In the genomic region with DNA sequence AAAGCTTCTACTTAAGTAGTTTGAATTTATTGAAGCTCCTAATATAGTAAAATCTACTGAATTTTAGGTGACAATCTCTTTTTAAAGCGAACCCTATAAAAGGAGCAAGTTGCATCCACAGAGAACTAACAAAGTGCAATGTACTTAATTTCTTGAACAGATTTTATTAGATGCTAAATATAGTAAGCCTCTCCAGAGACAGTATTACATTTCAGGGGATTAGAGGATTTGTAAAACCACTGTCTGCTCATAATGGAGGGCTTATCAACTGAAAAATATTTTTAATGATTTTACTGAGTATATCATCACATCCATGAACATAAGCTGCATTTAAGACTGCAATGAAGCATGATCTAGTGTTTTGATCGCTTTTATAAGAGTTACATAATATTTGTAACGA, we compare ENCODE assay signal across 22 cellular contexts.
"Had no signal": no experiment of that assay in that cellular context is flagged by ENCODE, and none has a peak within 500 bp of the region (broad histone marks: within the 10 kb centered on the region; RNA-seq: fewer than 3 reads in every experiment).

No MANE protein-coding gene starts in this region.

- H3K27me3 ChIP-seq: body of pancreas, colonic mucosa, gastroesophageal sphincter, left lung, right lobe of liver had no signal

- H3K9me3 ChIP-seq: body of pancreas, colonic mucosa, gastroesophageal sphincter, left lung, right lobe of liver, thoracic aorta had no signal

- H3K4me1 ChIP-seq: body of pancreas, colonic mucosa, gastroesophageal sphincter, left lung, right lobe of liver had no signal

- DNase-seq: activated CD4-positive, alpha-beta T cell treated with anti-CD3 and anti-CD28 coated beads for 4 hours; activated CD4-positive, alpha-beta T cell treated with anti-CD3 and anti-CD28 coated beads, Interleukin-2, amount 50 U/mL, for 4 hours; activated effector memory CD4-positive, alpha-beta T cell treated with Interleukin-2 at 50 U/mL for 16 hours; activated naive CD4-positive, alpha-beta T cell treated with Interleukin-2 at 50 U/mL for 16 hours; activated T-cell treated with anti-CD3 and anti-CD28 coated beads for 4 hours; aorta; body of pancreas; cerebellar nuclear complex; colonic mucosa; effector memory CD4-positive, alpha-beta T cell; head of caudate nucleus; left lung; mesendoderm; right lobe of liver; stimulated activated CD4-positive, alpha-beta T cell treated with anti-CD3 and anti-CD28 coated beads, Interleukin-4, amount 100 ng/mL, for 24 hours; trophoblast cell had no signal

- H3K27ac ChIP-seq: body of pancreas, colonic mucosa, gastroesophageal sphincter, left lung, right lobe of liver, skin epidermis, thoracic aorta had no signal

- H3K36me3 ChIP-seq: colonic mucosa, gastroesophageal sphincter, left lung, right lobe of liver, thoracic aorta had no signal

- ATAC-seq: body of pancreas; gastroesophageal sphincter; left lung; right lobe of liver; stimulated activated effector memory CD8-positive, alpha-beta T cell treated with anti-CD3 and anti-CD28 coated beads, Interleukin-12 subunit alpha, Interleukin-12 subunit beta, amount 100 ng/mL, for 72 hours had no signal

- FAIRE-seq: urothelium cell line had no signal

- H3K4me3 ChIP-seq: body of pancreas, colonic mucosa, gastroesophageal sphincter, left lung, lung, right lobe of liver, skin epidermis, thoracic aorta had no signal
